In the genomic region with DNA sequence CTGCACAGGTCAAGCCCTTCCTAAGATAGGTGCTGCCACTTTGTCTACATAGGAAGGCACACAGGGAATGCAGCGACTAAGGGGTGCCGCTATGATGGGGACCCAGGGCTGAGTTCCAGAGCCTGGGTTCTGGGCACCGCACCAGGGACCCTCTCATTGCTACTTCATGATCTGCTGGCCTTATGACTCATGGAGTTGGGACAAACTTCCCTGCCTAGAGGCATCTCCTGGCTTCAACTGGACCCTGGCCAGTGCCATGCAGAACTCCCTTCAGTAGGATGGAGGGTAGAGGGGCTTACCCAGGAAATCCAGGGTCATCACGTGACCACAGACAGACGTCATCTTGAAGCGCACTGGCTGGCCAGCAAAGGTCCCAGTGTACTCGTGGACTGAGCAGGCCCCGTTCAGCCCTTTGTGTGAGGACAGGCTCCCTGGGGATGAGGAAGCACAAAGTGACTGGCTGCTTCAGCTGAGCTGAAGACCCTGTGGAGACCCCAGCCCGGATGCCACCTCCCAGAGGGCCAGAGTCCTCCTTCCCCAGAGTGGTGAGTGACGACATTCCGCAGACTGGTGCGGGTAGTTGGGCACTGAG, we compare ENCODE assay signal across 25 cellular contexts. TPM values are rescaled to one million over a fixed set of nuclear protein-coding genes. Genes with fewer than 3 reads are reported as not detected.
DNase-seq lines count a peak whose midpoint lies in the region; ATAC-seq, FAIRE-seq and TF ChIP-seq lines count a peak whose summit lies in the region.
"Had no signal": no experiment of that assay in that cellular context is flagged by ENCODE, and none has a peak within 500 bp of the region (broad histone marks: within the 10 kb centered on the region; RNA-seq: fewer than 3 reads in every experiment).

No MANE protein-coding gene starts in this region.

- CTCF ChIA-PET in K562 (lab: Yijun Ruan, JAX; ENCODE audit: low intra/inter-chr PET ratio) = interaction anchor here (1.4 to 1.5 kb wide), 2 partner anchors 21 to 222 kb away, joined by 3 to 4 read pairs; a partner anchor contains a TSS

- peak overlapping the region; percentile 12; the same call in 1 of the 2 replicates for H3K9ac ChIP-seq in BLaER1
- H3K9ac ChIP-seq in K562 (ENCODE audit: insufficient read depth in 1 of 2, low read depth in 2 of 2, low read length in 2 of 2) = peak overlapping the region in 1 of 2 experiments; percentile 18; a peak in 1 of 4 replicates
- H3K9ac ChIP-seq in neuronal stem cell (ENCODE audit: low read depth, low read length, poor library complexity) = no peak overlapping the region

- no peak overlapping the region for H4K8ac ChIP-seq in neuronal stem cell (ENCODE audit: low read depth, low read length)

- no peak overlapping the region for H2BK12ac ChIP-seq in neuronal stem cell (ENCODE audit: low read length)

- peak overlapping the region; percentile 48 for H3K23ac ChIP-seq in neuronal stem cell (ENCODE audit: low read depth, low read length, poor library complexity)

- no peak overlapping the region for H2BK120ac ChIP-seq in neuronal stem cell (ENCODE audit: low read depth, low read length)

- ATAC-seq in K562 = peak; percentile 1; the same call in 1 of the 3 replicates
- ATAC-seq: CD8-positive, alpha-beta T cell; GM12878; GM23338; HCT116 had no signal

- no peak overlapping the region for H3K4ac ChIP-seq in neuronal stem cell (ENCODE audit: low read length)

- 83% methylated on average over 12 of the region's 12 CpGs for WGBS in K562 (ENCODE audit: insufficient coverage, low coverage, missing lambda C conversion rate)
- no CpG with 5 or more reads among the region's 12 CpGs for WGBS in neuronal stem cell (ENCODE audit: extremely low coverage in 2 of 2, insufficient read length in 2 of 2, insufficient replicate concordance in 1 of 2), 2 donors

- H3K4me3 ChIP-seq in BLaER1 (no peak overlapping the region), K562 (no peak overlapping the region), neuronal stem cell (ENCODE audit: low read length in 2 of 2) (no peak overlapping the region)
- H3K4me3 ChIP-seq: GM12878, GM23338 had no signal

- H3K79me2 ChIP-seq in K562 (ENCODE audit: control insufficient read depth, insufficient read depth, low read length) = peaks cover 12% of the 10 kb centered on the region; the same call in 2 of the 3 replicates

- H3K79me1 ChIP-seq in neuronal stem cell (ENCODE audit: low read depth, low read length) = peaks cover 9% of the 10 kb centered on the region

- H3K14ac ChIP-seq in neuronal stem cell (ENCODE audit: low read length) = no peak overlapping the region

- H2AFZ ChIP-seq in K562 (ENCODE audit: low read depth, low read length) = no peak overlapping the region
- no peak overlapping the region for H2AFZ ChIP-seq in neuronal stem cell (ENCODE audit: low read length)
- H2AFZ ChIP-seq: GM23338 had no signal

- H3K36me3 ChIP-seq in BLaER1 = peaks cover 90% of the 10 kb centered on the region
- H3K36me3 ChIP-seq in K562 (ENCODE audit: control insufficient read depth, insufficient read depth, low read length) = peaks cover 92% of the 10 kb centered on the region
- H3K36me3 ChIP-seq in neuronal stem cell (replicated peaks in 1 of 2; ENCODE audit: control insufficient read depth in 2 of 2, insufficient read depth in 2 of 2, low read length in 2 of 2) = peaks cover 47 to 86% of the 10 kb centered on the region in 2 donors

- POLR2A ChIA-PET in K562 (lab: Yijun Ruan, JAX) = interaction anchor here (0.8 to 22.7 kb wide), 5 partner anchors 8 to 107 kb away, joined by 3 to 382 read pairs (median 5); a partner anchor contains a TSS

- H4K91ac ChIP-seq in neuronal stem cell (ENCODE audit: low read depth, low read length, poor library complexity) = no peak overlapping the region

- no peak overlapping the region for H2BK15ac ChIP-seq in neuronal stem cell (ENCODE audit: low read length)

- no peak overlapping the region for H3K18ac ChIP-seq in neuronal stem cell (ENCODE audit: low read length)

- peaks cover 10% of the 10 kb centered on the region for H3K4me1 ChIP-seq in BLaER1
- peaks cover 0 to 23% of the 10 kb centered on the region in 2 experiments; a peak in 1 of 5 replicates for H3K4me1 ChIP-seq in K562 (replicated peaks in 1 of 2; ENCODE audit: control insufficient read depth in 2 of 2, insufficient read depth in 2 of 2, low read length in 2 of 2)
- H3K4me1 ChIP-seq in neuronal stem cell (ENCODE audit: control insufficient read depth in 2 of 2, insufficient read depth in 1 of 2, low read depth in 1 of 2, low read length in 2 of 2) = no peaks in the 10 kb centered on the region
- H3K4me1 ChIP-seq: BE2C, Caco-2 had no signal

- no peak for TF ChIP-seq CTCF in K562 (IDR thresholded peaks at IDR 0.05 in 2 of 3, conservative IDR thresholded peaks at IDR 0.05 in 1 of 3; ENCODE audit: insufficient read depth in 2 of 3, low read depth in 1 of 3, low read length in 3 of 3)

- H3K9me1 ChIP-seq in K562 (ENCODE audit: control insufficient read depth, insufficient read depth, low read length) = peaks cover 25% of the 10 kb centered on the region

- H3K27me3 ChIP-seq in BLaER1 (no peaks in the 10 kb centered on the region), K562 (ENCODE audit: control insufficient read depth in 2 of 2, insufficient read depth in 2 of 2, low read length in 2 of 2) (no peaks in the 10 kb centered on the region), neuronal stem cell (ENCODE audit: control insufficient read depth in 3 of 3, insufficient read depth in 3 of 3, low read depth in 1 of 3, low read length in 3 of 3) (no peaks in the 10 kb centered on the region)
- H3K27me3 ChIP-seq: BE2C had no signal

- FAIRE-seq in K562 (lab: Jason Lieb, UNC) = no peak
- FAIRE-seq: A204.1, D721Med, GM12878, GM19239 had no signal

- TF ChIP-seq RAD21 in K562 (CRISPR knock-in tag; conservative IDR thresholded peaks at IDR 0.05 in 1 of 2, IDR thresholded peaks at IDR 0.05 in 1 of 2) = no peak

- no peak for TF ChIP-seq POLR2A in K562 (conservative IDR thresholded peaks at IDR 0.05)

- in situ Hi-C loops in K562 (cut with MboI) = no loop called here

- intact Hi-C loops in K562 (cut with micrococcal nuclease) = no loop called here

- no peak overlapping the region for H3K27ac ChIP-seq in BLaER1
- H3K27ac ChIP-seq in K562 (ENCODE audit: extremely low read depth, low read depth, low read length) = no peak overlapping the region
- no peak overlapping the region for H3K27ac ChIP-seq in neuronal stem cell (replicated peaks; ENCODE audit: low read length)
- H3K27ac ChIP-seq: 22Rv1 had no signal

- DNase-seq in ELR (ENCODE audit: low read depth) (peak; percentile 12), K562 (ENCODE audit: extremely low read depth in 1 of 4, low spot score in 3 of 4) (no peak), neuronal stem cell (ENCODE audit: low spot score) (no peak), medulla oblongata (ENCODE audit: extremely low spot score) (no peak), MV-4-11 (lab: John Stamatoyannopoulos, UW) (no peak), AG08395 (ENCODE audit: low spot score) (no peak), NOMO-1 treated with dmso at 0.1 percent for 144 hours (lab: John Stamatoyannopoulos, UW; ENCODE audit: unreplicated experiment) (no peak)
- DNase-seq: AML-193; BE2C; C1 segment of cervical spinal cord; Caco-2; CD4-positive, CD25-positive, alpha-beta regulatory T cell; CD8-positive, alpha-beta T cell; DMS 273 treated with DMSO at 0.1 percent for 48 hours; DMS79; GDM1; H9 had no signal

- no peak overlapping the region for H3K4me2 ChIP-seq in BLaER1
- no peak overlapping the region for H3K4me2 ChIP-seq in K562 (ENCODE audit: insufficient read depth, low read length)
- no peak overlapping the region for H3K4me2 ChIP-seq in neuronal stem cell (ENCODE audit: insufficient read depth, low read length, poor library complexity, severe bottlenecking)
- H3K4me2 ChIP-seq: GM23338 had no signal

- BruUV-seq in K562 (replicated peaks; lab: Mats Ljungman, UMichigan) = no TSS peak

- H2AK5ac ChIP-seq in neuronal stem cell (ENCODE audit: low read depth, low read length) = no peak overlapping the region

- H3K9me3 ChIP-seq in BLaER1 (no peaks in the 10 kb centered on the region), K562 (replicated peaks; ENCODE audit: control insufficient read depth, insufficient read depth, low read depth, low read length) (no peaks in the 10 kb centered on the region), neuronal stem cell (replicated peaks in 1 of 2; ENCODE audit: control insufficient read depth in 2 of 2, insufficient read depth in 1 of 2, low read depth in 1 of 2, low read length in 2 of 2) (peaks cover 0 to 2% of the 10 kb centered on the region in 2 donors)
- H3K9me3 ChIP-seq: BE2C, Caco-2 had no signal

- H2BK5ac ChIP-seq in neuronal stem cell (ENCODE audit: low read length) = no peak overlapping the region

- TF ChIP-seq EP300 in K562 (IDR thresholded peaks at IDR 0.05; ENCODE audit: low read length) = no peak

- H4K20me1 ChIP-seq in BLaER1 (peaks cover 58% of the 10 kb centered on the region), K562 (replicated peaks; ENCODE audit: control insufficient read depth, insufficient read depth, low read length) (peaks cover 64% of the 10 kb centered on the region)

RNA-seq across cellular contexts. Expression of a gene that starts 8.4 kb away (rescaled TPM):
- 654 and 1,271 TPM in 2 replicates for total RNA-seq in K562 (2011; cell fraction: chromatin; rRNA removed; ENCODE audit: low replicate concordance)
- total RNA-seq in K562 (2011; cell fraction: nucleolus; rRNA removed) = 667 and 676 TPM in 2 replicates
- total RNA-seq in K562 (2011; cell fraction: nucleoplasm; rRNA removed) = 562 and 595 TPM in 2 replicates
- total RNA-seq in K562 (2014; rRNA removed) (168 and 209 TPM in 2 replicates), K562 (2014; rRNA removed; fragmentation: Illumina TruSeq; extraction: Trizol) (70.7 and 93.0 TPM in 2 replicates), K562 (2015; rRNA removed; fragmentation: Illumina TruSeq; extraction: Trizol) (132 and 135 TPM in 2 replicates), K562 (2021) (182 and 188 TPM in 2 replicates)
- polyA plus RNA-seq in K562 (2011; rRNA removed) (77.5 and 115 TPM in 2 replicates), K562 (2014; fragmentation: Illumina TruSeq; extraction: Trizol) (112 and 123 TPM in 2 replicates), K562 (2014; fragmentation: Nextera tagmentation; extraction: Ambion mirVana) (10 to 100 TPM in 1 of 2 experiments, 1 to 10 TPM in 1; 3.0 to 11.5 TPM), K562 (2014; rRNA removed) (153 and 161 TPM in 2 replicates)
- 70.1 and 77.8 TPM in 2 replicates for polyA plus RNA-seq in K562 (2011; cell fraction: cytosol; rRNA removed)
- 984 and 1,286 TPM in 2 replicates for polyA plus RNA-seq in K562 (2011; cell fraction: nucleus; rRNA removed)
- 96.9 and 122 TPM in 2 replicates for polyA plus RNA-seq in K562 (2012)
- 98.9 and 108 TPM in 2 replicates for polyA minus RNA-seq in K562 (2011; rRNA and poly(A)+ RNA removed)
- 76.3 and 79.3 TPM in 2 replicates for polyA minus RNA-seq in K562 (2011; cell fraction: cytosol; rRNA and poly(A)+ RNA removed)
- 248 and 295 TPM in 2 replicates for polyA minus RNA-seq in K562 (2011; cell fraction: nucleus; rRNA and poly(A)+ RNA removed)
- polyA plus RNA-seq in neuronal stem cell (2013, experiment 1 of 2) = 25.4 TPM
- polyA plus RNA-seq in neuronal stem cell (2013, experiment 2 of 2) = 27.0 TPM

RNA-seq across cellular contexts. Expression of a gene that starts 21.5 kb away (rescaled TPM):
- total RNA-seq in K562 (2011; cell fraction: chromatin; rRNA removed; ENCODE audit: low replicate concordance) = 103 and 226 TPM in 2 replicates
- 122 and 135 TPM in 2 replicates for total RNA-seq in K562 (2011; cell fraction: nucleolus; rRNA removed)
- total RNA-seq in K562 (2011; cell fraction: nucleoplasm; rRNA removed) = 120 and 153 TPM in 2 replicates
- total RNA-seq in K562 (2014; rRNA removed) (132 and 153 TPM in 2 replicates), K562 (2014; rRNA removed; fragmentation: Illumina TruSeq; extraction: Trizol) (33.1 and 36.9 TPM in 2 replicates), K562 (2015; rRNA removed; fragmentation: Illumina TruSeq; extraction: Trizol) (74.6 and 75.0 TPM in 2 replicates), K562 (2021) (157 and 159 TPM in 2 replicates)
- polyA plus RNA-seq in K562 (2011; rRNA removed) (64.0 and 73.1 TPM in 2 replicates), K562 (2014; fragmentation: Illumina TruSeq; extraction: Trizol) (53.8 and 92.1 TPM in 2 replicates), K562 (2014; fragmentation: Nextera tagmentation; extraction: Ambion mirVana) (1 to 10 TPM; 2.1 to 4.5 TPM), K562 (2014; rRNA removed) (110 and 121 TPM in 2 replicates)
- 74.8 and 124 TPM in 2 replicates for polyA plus RNA-seq in K562 (2011; cell fraction: cytosol; rRNA removed)
- 187 and 284 TPM in 2 replicates for polyA plus RNA-seq in K562 (2011; cell fraction: nucleus; rRNA removed)
- polyA plus RNA-seq in K562 (2012) = 81.6 and 118 TPM in 2 replicates
- polyA minus RNA-seq in K562 (2011; rRNA and poly(A)+ RNA removed) = 29.5 and 43.3 TPM in 2 replicates
- polyA minus RNA-seq in K562 (2011; cell fraction: cytosol; rRNA and poly(A)+ RNA removed) = 53.3 and 68.1 TPM in 2 replicates
- 34.9 and 45.5 TPM in 2 replicates for polyA minus RNA-seq in K562 (2011; cell fraction: nucleus; rRNA and poly(A)+ RNA removed)
- polyA plus RNA-seq in neuronal stem cell (2013, experiment 1 of 2) = 17.8 TPM
- polyA plus RNA-seq in neuronal stem cell (2013, experiment 2 of 2) = 16.6 TPM
